In the genomic region with DNA sequence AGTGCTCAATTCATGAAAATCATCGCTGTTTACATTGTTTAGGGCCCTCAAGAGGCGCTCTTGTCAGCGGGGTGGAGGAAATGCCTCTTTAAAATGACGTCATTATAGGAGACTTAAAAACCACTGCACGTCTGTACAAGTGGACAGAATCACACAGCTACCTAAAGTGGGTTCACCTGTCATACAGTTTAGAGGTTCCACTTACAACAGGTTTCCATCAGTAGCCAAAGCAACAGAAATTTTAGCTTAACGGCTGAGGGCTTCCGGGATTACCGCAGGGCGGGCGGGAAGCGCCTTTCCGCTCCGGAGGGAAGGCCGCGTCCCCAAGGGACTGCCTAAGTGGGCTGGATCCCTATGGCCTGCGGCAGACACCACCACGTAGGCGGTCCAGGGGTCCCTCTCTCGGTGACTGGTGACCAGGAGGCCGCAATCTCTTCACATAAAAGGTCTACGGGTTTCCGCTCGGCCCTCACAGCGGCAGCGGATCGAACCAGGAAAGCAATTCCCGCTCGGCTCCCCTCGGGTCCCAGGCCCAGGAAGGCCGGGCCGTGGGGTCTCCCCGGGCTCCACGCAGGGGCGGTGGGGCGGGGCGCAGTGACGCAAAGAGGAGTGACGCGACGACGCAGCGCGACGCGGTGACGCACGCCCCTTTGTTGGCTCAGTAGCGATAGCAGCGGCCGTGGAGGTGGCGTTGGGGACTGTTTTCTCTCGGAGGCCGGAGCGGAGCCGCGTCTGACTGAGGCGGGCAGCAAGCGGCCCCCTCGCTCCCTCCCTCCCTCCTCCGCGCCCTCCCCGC, we compare ENCODE assay signal across 8 cellular contexts. TPM values are rescaled to one million over a fixed set of nuclear protein-coding genes. Genes with fewer than 3 reads are reported as not detected.
DNase-seq lines count a peak whose midpoint lies in the region; ATAC-seq lines count a peak whose summit lies in the region.

A gene with protein sequence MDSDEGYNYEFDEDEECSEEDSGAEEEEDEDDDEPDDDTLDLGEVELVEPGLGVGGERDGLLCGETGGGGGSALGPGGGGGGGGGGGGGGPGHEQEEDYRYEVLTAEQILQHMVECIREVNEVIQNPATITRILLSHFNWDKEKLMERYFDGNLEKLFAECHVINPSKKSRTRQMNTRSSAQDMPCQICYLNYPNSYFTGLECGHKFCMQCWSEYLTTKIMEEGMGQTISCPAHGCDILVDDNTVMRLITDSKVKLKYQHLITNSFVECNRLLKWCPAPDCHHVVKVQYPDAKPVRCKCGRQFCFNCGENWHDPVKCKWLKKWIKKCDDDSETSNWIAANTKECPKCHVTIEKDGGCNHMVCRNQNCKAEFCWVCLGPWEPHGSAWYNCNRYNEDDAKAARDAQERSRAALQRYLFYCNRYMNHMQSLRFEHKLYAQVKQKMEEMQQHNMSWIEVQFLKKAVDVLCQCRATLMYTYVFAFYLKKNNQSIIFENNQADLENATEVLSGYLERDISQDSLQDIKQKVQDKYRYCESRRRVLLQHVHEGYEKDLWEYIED (plus strand): TSS at position 661 of the 796 bp plus-strand sequence. CDS start 310 bp downstream, outside the sequence.

- H3K27me3 Mint-ChIP-seq in effector memory CD8-positive, alpha-beta T cell = no peaks in the 10 kb centered on the region

- H3K4ac ChIP-seq in mesenchymal stem cell (ENCODE audit: low read depth in 1 of 2, low read length in 2 of 2) = peak within 1 kb of the TSS; percentile 97

- H3K27ac Mint-ChIP-seq in effector memory CD8-positive, alpha-beta T cell = peak within 1 kb of the TSS; percentile 100

- H3K4me2 ChIP-seq in mesenchymal stem cell (ENCODE audit: low read length, poor library complexity, severe bottlenecking) = peak within 1 kb of the TSS; percentile 80

- H3K4me3 Mint-ChIP-seq in effector memory CD8-positive, alpha-beta T cell = peak within 1 kb of the TSS; percentile 96 to 97

- peak within 1 kb of the TSS; percentile 98 to 99 for H3K18ac ChIP-seq in mesenchymal stem cell (ENCODE audit: low read depth in 1 of 2, low read length in 2 of 2)

- H2AFZ ChIP-seq in mesenchymal stem cell (ENCODE audit: low read depth, low read length) = peak within 1 kb of the TSS; percentile 88

- H2BK15ac ChIP-seq in mesenchymal stem cell (ENCODE audit: low read depth, poor library complexity, severe bottlenecking) = peak within 1 kb of the TSS; percentile 100

- peak within 1 kb of the TSS; percentile 100 for H3K9ac ChIP-seq in mesenchymal stem cell (ENCODE audit: low read length)

- peaks cover 6% of the 10 kb centered on the region for H3K4me1 ChIP-seq in mesenchymal stem cell (ENCODE audit: control insufficient read depth, insufficient read depth, low read depth, low read length)

- peak within 1 kb of the TSS; percentile 92 to 98 for H3K4me3 ChIP-seq in mesenchymal stem cell (ENCODE audit: insufficient read depth in 1 of 2, low read depth in 1 of 2, low read length in 2 of 2)

- peak within 1 kb of the TSS; percentile 95 for H2BK5ac ChIP-seq in mesenchymal stem cell (ENCODE audit: low read depth, low read length, poor library complexity, severe bottlenecking)

- H3K9me3 ChIP-seq in mesenchymal stem cell (ENCODE audit: control insufficient read depth, low read length) = no peaks in the 10 kb centered on the region

- peak within 1 kb of the TSS; percentile 92 for H2BK120ac ChIP-seq in mesenchymal stem cell (ENCODE audit: low read depth, low read length)

- H4K91ac ChIP-seq in mesenchymal stem cell (ENCODE audit: low read length) = peak within 1 kb of the TSS; percentile 98

- H3K27ac ChIP-seq in mesenchymal stem cell (ENCODE audit: low read length, poor library complexity, severe bottlenecking) = peak within 1 kb of the TSS; percentile 100

- H3K36me3 Mint-ChIP-seq in effector memory CD8-positive, alpha-beta T cell (ENCODE audit: insufficient read depth) = peaks cover 59% of the 10 kb centered on the region

- peak; percentile 83 for ATAC-seq in GM19467 (IDR thresholded peaks at IDR 0.05; ENCODE audit: unreplicated experiment)
- ATAC-seq in effector memory CD8-positive, alpha-beta T cell (replicated peaks) = peak; percentile 79

- peak within 1 kb of the TSS; percentile 81 to 100 for H3K23ac ChIP-seq in mesenchymal stem cell (ENCODE audit: low read length in 2 of 2)

- DNase-seq in COLO829 (ENCODE audit: low spot score) (peak; percentile 48), HS-5 (ENCODE audit: low read depth) (peak; percentile 84), NK-92 (lab: John Stamatoyannopoulos, UW; ENCODE audit: unreplicated experiment) (peak; percentile 66), mesenchymal stem cell (peak; percentile 97)
- DNase-seq in activated CD8-positive, alpha-beta memory T cell treated with anti-CD3 and anti-CD28 coated beads for 4 hours (ENCODE audit: low read depth in 2 of 2) = peak; percentile 87 to 94
- DNase-seq in effector memory CD8-positive, alpha-beta T cell = peak; percentile 97 to 99 (median 98)
- peak; percentile 92 for DNase-seq in stimulated activated CD8-positive, alpha-beta memory T cell treated with anti-CD3 and anti-CD28 coated beads, Interleukin-12 subunit alpha, Interleukin-12 subunit beta, amount 100 ng/mL, for 4 hours (ENCODE audit: low read depth)

- peak within 1 kb of the TSS; percentile 39 for H2AK5ac ChIP-seq in mesenchymal stem cell (ENCODE audit: low read length, severe bottlenecking)

- no peaks in the 10 kb centered on the region for H3K27me3 ChIP-seq in mesenchymal stem cell (ENCODE audit: control insufficient read depth in 1 of 2, insufficient read depth in 1 of 2, low read length in 2 of 2)

- H2BK12ac ChIP-seq in mesenchymal stem cell (ENCODE audit: low read length in 2 of 2) = peak within 1 kb of the TSS; percentile 27 to 86

- no peaks in the 10 kb centered on the region for H3K9me3 Mint-ChIP-seq in effector memory CD8-positive, alpha-beta T cell

- H4K8ac ChIP-seq in mesenchymal stem cell (ENCODE audit: low read length) = peak within 1 kb of the TSS; percentile 99

- peaks cover 4% of the 10 kb centered on the region for H3K79me1 ChIP-seq in mesenchymal stem cell (replicated peaks; ENCODE audit: low read length, poor library complexity, severe bottlenecking)

- peaks cover 9 to 34% of the 10 kb centered on the region in 2 experiments for H3K36me3 ChIP-seq in mesenchymal stem cell (ENCODE audit: control insufficient read depth in 1 of 2, insufficient read depth in 2 of 2, low read depth in 1 of 2, low read length in 2 of 2)

- H3K14ac ChIP-seq in mesenchymal stem cell (ENCODE audit: low read length in 2 of 2) = peak within 1 kb of the TSS; percentile 93 to 99

- WGBS in mesenchymal stem cell = under 1% methylated on average over 36 of the region's 62 CpGs

- H3K4me1 Mint-ChIP-seq in effector memory CD8-positive, alpha-beta T cell (ENCODE audit: low read depth in 2 of 2) = peaks cover 30 to 50% of the 10 kb centered on the region in 2 donors

RNA-seq across cellular contexts. Expression of the gene that starts here (rescaled TPM):
- 60.4 TPM for polyA plus RNA-seq in mesenchymal stem cell (2013, experiment 1 of 2)
- polyA plus RNA-seq in mesenchymal stem cell (2013, experiment 2 of 2) = 62.6 TPM

Comparison
In these comparisons a context has a peak if more than half of its experiments do, and no peak if none do; other contexts are left out.
1. Peak in every context shown above with its lines: DNase-seq, ATAC-seq, H3K4me3 ChIP-seq and H3K27ac ChIP-seq.
2. DNase-seq: peak in every context shown above with its lines; median percentile 98 in effector memory CD8-positive, alpha-beta T cell; 97 in mesenchymal stem cell; 92 in stimulated activated CD8-positive, alpha-beta memory T cell treated with anti-CD3 and anti-CD28 coated beads, Interleukin-12 subunit alpha, Interleukin-12 subunit beta, amount 100 ng/mL, for 4 hours; 90 in activated CD8-positive, alpha-beta memory T cell treated with anti-CD3 and anti-CD28 coated beads for 4 hours; 84 in HS-5; 66 in NK-92; 48 in COLO829.